10 cellular contexts compared by ENCODE assay signal in the genomic region with DNA sequence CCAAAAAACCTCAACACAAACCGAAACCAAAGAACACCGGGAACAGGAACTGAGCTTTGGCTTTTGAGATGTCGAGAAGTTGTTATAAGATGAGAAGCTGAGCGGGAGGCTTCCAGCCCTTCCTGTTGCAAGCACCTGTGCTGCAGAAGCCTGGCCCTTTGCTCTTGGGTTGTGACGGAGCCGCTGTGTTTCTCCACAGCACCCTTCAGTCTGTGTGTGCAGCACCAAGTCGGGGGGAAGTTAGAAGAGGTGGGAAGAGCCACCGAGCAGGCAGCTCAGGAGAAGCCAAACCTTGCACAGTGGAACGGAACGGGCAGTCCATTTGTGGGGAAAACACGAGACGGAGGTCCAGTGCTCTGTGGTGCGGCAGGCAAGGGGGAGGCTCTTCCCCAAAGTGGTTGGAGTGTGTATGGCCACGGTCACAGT.
DNase-seq lines count a peak whose midpoint lies in the region; ATAC-seq, FAIRE-seq and TF ChIP-seq lines count a peak whose summit lies in the region.
"Had no signal": no experiment of that assay in that cellular context is flagged by ENCODE, and none has a peak within 500 bp of the region (broad histone marks: within the 10 kb centered on the region; RNA-seq: fewer than 3 reads in every experiment).

No MANE protein-coding gene starts in this region.

- no peak overlapping the region for H2BK12ac ChIP-seq in mesenchymal stem cell (ENCODE audit: low read length in 2 of 2)

- no peak overlapping the region for H3K23ac ChIP-seq in mesenchymal stem cell (ENCODE audit: low read length in 2 of 2)

- CTCF ChIA-PET in activated CD8-positive, alpha-beta T cell treated with anti-CD3 and anti-CD28 coated beads, Interleukin-2, amount 10 ng/mL, durations not matched to agents 7 days and 5 days (lab: Charles Lee) = no interaction called here

- peaks cover 0 to 3% of the 10 kb centered on the region in 2 experiments for H3K27me3 ChIP-seq in mesenchymal stem cell (ENCODE audit: control insufficient read depth in 1 of 2, insufficient read depth in 1 of 2, low read length in 2 of 2)

- TF ChIP-seq CTCF in AG10803 (conservative IDR thresholded peaks at IDR 0.05; ENCODE audit: low read length) (no peak), type B pancreatic cell (conservative IDR thresholded peaks at IDR 0.05) (no peak)

- H3K4me3 Mint-ChIP-seq in activated CD8-positive, alpha-beta T cell treated with anti-CD3 and anti-CD28 coated beads, Interleukin-2, amount 10 ng/mL, durations not matched to agents 7 days and 5 days = peak overlapping the region; percentile 65
- H3K4me3 Mint-ChIP-seq in type B pancreatic cell = no peak overlapping the region

- H2BK5ac ChIP-seq in mesenchymal stem cell (ENCODE audit: low read depth, low read length, poor library complexity, severe bottlenecking) = no peak overlapping the region

- no peaks in the 10 kb centered on the region for H3K9me3 ChIP-seq in mesenchymal stem cell (ENCODE audit: control insufficient read depth, low read length)

- H4K8ac ChIP-seq in mesenchymal stem cell (ENCODE audit: low read length) = no peak overlapping the region

- FAIRE-seq in HTR-8/SVneo (lab: Jason Lieb, UNC) = no peak

- DNase-seq in AG10803 (ENCODE audit: low read depth) = no peak
- peak; percentile 21 for DNase-seq in HTR-8/SVneo (ENCODE audit: insufficient read length, low spot score)
- DNase-seq in activated CD8-positive, alpha-beta T cell treated with anti-CD3 and anti-CD28 coated beads, Interleukin-2, amount 10 ng/mL, durations not matched to agents 7 days and 5 days = peak; percentile 48
- DNase-seq in mesenchymal stem cell = no peak
- DNase-seq in NCI-H1694 treated with DMSO at 0.1 percent for 48 hours (lab: John Stamatoyannopoulos, UW) = no peak
- no peak for DNase-seq in activated CD4-positive, CD25-positive, alpha-beta regulatory T cell treated with anti-CD3 and anti-CD28 coated beads, Interleukin-2, amount 50 U/mL, for 72 hours
- DNase-seq in type B pancreatic cell (ENCODE audit: extremely low spot score, unreplicated experiment) = no peak
- DNase-seq: EL had no signal

- peak overlapping the region; percentile 46 for H3K4me3 ChIP-seq in AG10803 (ENCODE audit: low read length)
- peak overlapping the region in 1 of 2 experiments; percentile 74 for H3K4me3 ChIP-seq in mesenchymal stem cell (ENCODE audit: insufficient read depth in 1 of 2, low read depth in 1 of 2, low read length in 2 of 2)

- no peak overlapping the region for H3K14ac ChIP-seq in mesenchymal stem cell (ENCODE audit: low read length in 2 of 2)

- no peaks in the 10 kb centered on the region for H3K36me3 Mint-ChIP-seq in activated CD8-positive, alpha-beta T cell treated with anti-CD3 and anti-CD28 coated beads, Interleukin-2, amount 10 ng/mL, durations not matched to agents 7 days and 5 days (ENCODE audit: low read depth)
- peaks cover 7% of the 10 kb centered on the region for H3K36me3 Mint-ChIP-seq in type B pancreatic cell

- H2AK5ac ChIP-seq in mesenchymal stem cell (ENCODE audit: low read length, severe bottlenecking) = no peak overlapping the region

- no peaks in the 10 kb centered on the region for H3K4me1 ChIP-seq in mesenchymal stem cell (ENCODE audit: control insufficient read depth, insufficient read depth, low read depth, low read length)

- H3K79me1 ChIP-seq in mesenchymal stem cell (replicated peaks; ENCODE audit: low read length, poor library complexity, severe bottlenecking) = no peaks in the 10 kb centered on the region

- H4K91ac ChIP-seq in mesenchymal stem cell (ENCODE audit: low read length) = no peak overlapping the region

- POLR2A ChIA-PET in activated CD8-positive, alpha-beta T cell treated with anti-CD3 and anti-CD28 coated beads, Interleukin-2, amount 10 ng/mL, durations not matched to agents 7 days and 5 days (lab: Charles Lee) = no interaction called here

- H3K18ac ChIP-seq in mesenchymal stem cell (ENCODE audit: low read depth in 1 of 2, low read length in 2 of 2) = no peak overlapping the region

- no peak overlapping the region for H3K4ac ChIP-seq in mesenchymal stem cell (ENCODE audit: low read depth in 1 of 2, low read length in 2 of 2)

- no peaks in the 10 kb centered on the region for H3K9me3 Mint-ChIP-seq in activated CD8-positive, alpha-beta T cell treated with anti-CD3 and anti-CD28 coated beads, Interleukin-2, amount 10 ng/mL, durations not matched to agents 7 days and 5 days (ENCODE audit: insufficient read depth)
- H3K9me3 Mint-ChIP-seq in type B pancreatic cell = peaks cover 4% of the 10 kb centered on the region

- WGBS in mesenchymal stem cell = 83% methylated on average over 14 of the region's 14 CpGs

- peaks cover 26% of the 10 kb centered on the region for H3K27me3 Mint-ChIP-seq in activated CD8-positive, alpha-beta T cell treated with anti-CD3 and anti-CD28 coated beads, Interleukin-2, amount 10 ng/mL, durations not matched to agents 7 days and 5 days (ENCODE audit: low read depth)
- H3K27me3 Mint-ChIP-seq in type B pancreatic cell = no peaks in the 10 kb centered on the region

- no peak overlapping the region for H3K27ac ChIP-seq in mesenchymal stem cell (ENCODE audit: low read length, poor library complexity, severe bottlenecking)

- H2BK120ac ChIP-seq in mesenchymal stem cell (ENCODE audit: low read depth, low read length) = no peak overlapping the region

- H2BK15ac ChIP-seq in mesenchymal stem cell (ENCODE audit: low read depth, poor library complexity, severe bottlenecking) = no peak overlapping the region

- H3K27ac Mint-ChIP-seq in activated CD8-positive, alpha-beta T cell treated with anti-CD3 and anti-CD28 coated beads, Interleukin-2, amount 10 ng/mL, durations not matched to agents 7 days and 5 days = peak overlapping the region; percentile 17
- no peak overlapping the region for H3K27ac Mint-ChIP-seq in type B pancreatic cell

- H3K36me3 ChIP-seq in mesenchymal stem cell (ENCODE audit: control insufficient read depth in 1 of 2, insufficient read depth in 2 of 2, low read depth in 1 of 2, low read length in 2 of 2) = no peaks in the 10 kb centered on the region

- H3K4me2 ChIP-seq in mesenchymal stem cell (ENCODE audit: low read length, poor library complexity, severe bottlenecking) = no peak overlapping the region

- no peak overlapping the region for H2AFZ ChIP-seq in mesenchymal stem cell (ENCODE audit: low read depth, low read length)

- peak overlapping the region; percentile 12 for H3K9ac ChIP-seq in mesenchymal stem cell (ENCODE audit: low read length)

- H3K4me1 Mint-ChIP-seq in activated CD8-positive, alpha-beta T cell treated with anti-CD3 and anti-CD28 coated beads, Interleukin-2, amount 10 ng/mL, durations not matched to agents 7 days and 5 days (ENCODE audit: low read depth) = peaks cover 21% of the 10 kb centered on the region
- H3K4me1 Mint-ChIP-seq in type B pancreatic cell (ENCODE audit: unreplicated experiment) = peaks cover 11% of the 10 kb centered on the region

- ATAC-seq in activated CD8-positive, alpha-beta T cell treated with anti-CD3 and anti-CD28 coated beads, Interleukin-2, amount 10 ng/mL, durations not matched to agents 7 days and 5 days = peak; percentile 88
- no peak for ATAC-seq in GM19452 (IDR thresholded peaks at IDR 0.05; ENCODE audit: unreplicated experiment)
- ATAC-seq: left lobe of liver had no signal

Comparison
In these comparisons a context has a peak if more than half of its experiments do, and no peak if none do; other contexts are left out.
1. DNase-seq: peak in HTR-8/SVneo (single experiment) and activated CD8-positive, alpha-beta T cell treated with anti-CD3 and anti-CD28 coated beads, Interleukin-2, amount 10 ng/mL, durations not matched to agents 7 days and 5 days (single experiment); none in AG10803 (single experiment), mesenchymal stem cell (single experiment), NCI-H1694 treated with DMSO at 0.1 percent for 48 hours (single experiment), activated CD4-positive, CD25-positive, alpha-beta regulatory T cell treated with anti-CD3 and anti-CD28 coated beads, Interleukin-2, amount 50 U/mL, for 72 hours (single experiment) and type B pancreatic cell (single experiment).